ENCODE assay signal across 21 cellular contexts in the genomic region with DNA sequence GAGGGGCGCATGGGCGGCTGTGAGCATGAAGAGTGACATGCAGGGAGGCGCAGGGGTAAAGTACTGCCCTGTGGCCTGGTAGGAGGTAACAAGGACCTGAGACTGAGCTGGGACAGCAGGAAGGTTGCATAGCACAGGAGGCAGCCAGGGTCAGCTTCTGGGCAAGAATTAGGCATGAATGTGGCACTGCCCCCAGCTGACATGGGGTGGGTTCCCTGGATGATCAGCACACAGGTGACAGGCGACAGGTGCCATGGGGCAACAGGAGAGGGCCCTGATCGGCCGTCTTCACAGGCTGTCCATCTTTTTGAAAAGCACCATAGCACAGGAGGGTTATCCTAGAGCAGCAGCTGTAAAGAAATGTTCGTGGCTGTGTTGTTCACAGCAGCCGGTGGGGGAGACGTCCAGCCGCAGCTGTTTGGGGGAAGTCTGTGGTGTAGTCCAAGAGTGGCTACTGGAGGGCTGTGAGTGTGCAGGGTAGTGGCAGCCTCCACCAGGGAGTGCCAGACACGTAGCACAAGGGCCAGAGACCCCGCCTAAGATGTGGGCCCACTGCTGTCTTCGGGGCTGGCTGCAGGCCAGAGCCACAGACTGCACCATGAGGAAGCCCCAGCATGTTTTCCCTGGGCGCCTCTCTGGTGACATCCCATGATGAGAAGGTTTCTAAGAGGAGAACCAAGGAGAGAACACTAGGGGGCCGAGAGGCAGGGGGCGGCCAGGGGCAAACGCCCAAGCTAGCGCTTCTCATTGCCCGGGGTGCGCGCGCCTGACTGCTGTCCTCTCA. TPM values are rescaled to one million over a fixed set of nuclear protein-coding genes. Genes with fewer than 3 reads are reported as not detected.
DNase-seq lines count a peak whose midpoint lies in the region; ATAC-seq, FAIRE-seq and TF ChIP-seq lines count a peak whose summit lies in the region.
"Had no signal": no experiment of that assay in that cellular context is flagged by ENCODE, and none has a peak within 500 bp of the region (broad histone marks: within the 10 kb centered on the region; RNA-seq: fewer than 3 reads in every experiment).

No MANE protein-coding gene starts in this region.

- H3K4me3 ChIP-seq in A549 (no peak overlapping the region), RWPE2 (ENCODE audit: severe bottlenecking) (no peak overlapping the region)
- H3K4me3 ChIP-seq: lung, Peyer's patch, skin epidermis had no signal

- no peak overlapping the region for H3K23ac ChIP-seq in H9 (ENCODE audit: insufficient read length, low read depth, low read length)

- H3K4me1 ChIP-seq in A549 (no peaks in the 10 kb centered on the region), H9 (ENCODE audit: insufficient read depth, low read length) (no peaks in the 10 kb centered on the region), RWPE2 (ENCODE audit: insufficient read depth, poor library complexity, severe bottlenecking) (no peaks in the 10 kb centered on the region)
- H3K4me1 ChIP-seq: Peyer's patch had no signal

- no peak overlapping the region for H4K5ac ChIP-seq in H9 (ENCODE audit: insufficient read length, low read depth, low read length)

- no peak for TF ChIP-seq RAD21 in A549 (conservative IDR thresholded peaks at IDR 0.05 in 1 of 2, IDR thresholded peaks at IDR 0.05 in 1 of 2)

- no peak overlapping the region for H2AFZ ChIP-seq in H9 (ENCODE audit: low read length)

- peak overlapping the region in 2 of 3 experiments; percentile 36 to 80; a peak in 1 of 7 replicates for H3K27ac Mint-ChIP-seq in H9
- H3K27ac Mint-ChIP-seq in nephron = peak overlapping the region in 2 of 3 experiments; percentile 48 to 80
- H3K27ac Mint-ChIP-seq: activated naive CD4-positive, alpha-beta T cell treated with anti-CD3 and anti-CD28 coated beads, Interleukin-2, amount 50 U/mL, for 24 hours had no signal

- H2BK15ac ChIP-seq in H9 (ENCODE audit: low read depth, low read length) = no peak overlapping the region

- no peak overlapping the region for H3K14ac ChIP-seq in H9 (ENCODE audit: insufficient read depth, low read length)

- no peak overlapping the region for H3T11ph ChIP-seq in H9 (ENCODE audit: low read length)

- CTCF ChIA-PET in A549 (lab: Yijun Ruan, JAX) = interaction anchor here (0.5 to 4.0 kb wide), 10 partner anchors 9 to 980 kb away, joined by 3 to 40 read pairs (median 6); partner anchors contain the start of gene CLBA1

- no peak overlapping the region for H2BK12ac ChIP-seq in H9 (ENCODE audit: insufficient read length, low read depth, low read length)

- H3K36me3 Mint-ChIP-seq in H9 (ENCODE audit: insufficient read depth in 1 of 3, low read depth in 3 of 3) (peaks cover 4 to 16% (median 5%) of the 10 kb centered on the region in 3 experiments; a peak in 6 of 7 replicates), nephron (ENCODE audit: low read depth) (peaks cover 28% of the 10 kb centered on the region)

- FAIRE-seq in A549 (lab: Jason Lieb, UNC) = no peak
- FAIRE-seq: GM12891, keratinocyte had no signal

- peaks cover 3% of the 10 kb centered on the region; the same call in 1 of the 3 replicates for H3K9me3 ChIP-seq in A549
- no peaks in the 10 kb centered on the region for H3K9me3 ChIP-seq in H9 (ENCODE audit: control insufficient read depth, low read depth, low read length)
- no peaks in the 10 kb centered on the region for H3K9me3 ChIP-seq in RWPE2 (ENCODE audit: severe bottlenecking)
- H3K9me3 ChIP-seq: neutrophil, Peyer's patch had no signal

- H3K79me1 ChIP-seq in H9 (ENCODE audit: insufficient read depth, low read depth, low read length, poor library complexity, severe bottlenecking) = no peaks in the 10 kb centered on the region

- H3K56ac ChIP-seq in H9 (ENCODE audit: insufficient read length, low read depth, low read length) = no peak overlapping the region

- TF ChIP-seq POLR2A in A549 (IDR thresholded peaks at IDR 0.05; ENCODE audit: low read length) = no peak

- peak; percentile 33 to 37; a peak in 3 of 6 replicates for ATAC-seq in A549
- ATAC-seq in RWPE2 (ENCODE audit: low read depth) = no peak

- H3K4me1 Mint-ChIP-seq in H9 (no peaks in the 10 kb centered on the region), nephron (peaks cover 25% of the 10 kb centered on the region)
- H3K4me1 Mint-ChIP-seq: activated naive CD4-positive, alpha-beta T cell treated with anti-CD3 and anti-CD28 coated beads, Interleukin-2, amount 50 U/mL, for 24 hours had no signal

- H3K27me3 ChIP-seq in H9 (ENCODE audit: insufficient read depth, low read length) (no peaks in the 10 kb centered on the region), RWPE2 (ENCODE audit: insufficient read depth, poor library complexity, severe bottlenecking) (no peaks in the 10 kb centered on the region)
- H3K27me3 ChIP-seq: neutrophil, Peyer's patch had no signal

- H2BK120ac ChIP-seq in H9 (ENCODE audit: low read depth, low read length, poor library complexity, severe bottlenecking) = no peak overlapping the region

- no peak for TF ChIP-seq EP300 in A549 (IDR thresholded peaks at IDR 0.05)

- no peak overlapping the region for H2BK5ac ChIP-seq in H9 (ENCODE audit: insufficient read length, low read length)

- H4K20me1 ChIP-seq in H9 (ENCODE audit: control insufficient read depth, insufficient read depth, insufficient read length) = no peaks in the 10 kb centered on the region

- DNase-seq in A549 (ENCODE audit: low read depth in 1 of 2, low spot score in 1 of 2) = no peak
- DNase-seq in H9 = no peak
- DNase-seq in RWPE2 (ENCODE audit: low spot score) = peak; percentile 67
- DNase-seq in effector CD8-positive, alpha-beta T cell (lab: John Stamatoyannopoulos, UW) = no peak
- no peak for DNase-seq in activated CD8-positive, alpha-beta memory T cell treated with anti-CD3 and anti-CD28 coated beads, Interleukin-2, amount 50 U/mL, for 48 hours
- no peak for DNase-seq in stimulated activated CD4-positive, alpha-beta T cell treated with anti-CD3 and anti-CD28 coated beads, Interleukin-2, amount 100 ng/mL, for 24 hours
- DNase-seq: activated CD4-positive, alpha-beta T cell treated with anti-CD3 and anti-CD28 coated beads for 48 hours; central memory CD4-positive, alpha-beta T cell; NCI-H2107; NK-92 treated with Interleukin-12 subunit alpha and Interleukin-12 subunit beta, amount 100 ng/mL, for 24 hours; stimulated activated CD4-positive, alpha-beta T cell treated with anti-CD3 and anti-CD28 coated beads, Interleukin-1b, Interleukin-23, amount 100 ng/mL, for 48 hours had no signal

- no peak overlapping the region for H3K4me2 ChIP-seq in A549
- no peak overlapping the region for H3K4me2 ChIP-seq in H9 (ENCODE audit: insufficient read depth, insufficient read length, low read length)

- H3K79me2 ChIP-seq in H9 (ENCODE audit: insufficient read depth, low read length) = no peaks in the 10 kb centered on the region

- TF ChIP-seq CTCF in A549 (IDR thresholded peaks at IDR 0.05) (no peak), H9 (conservative IDR thresholded peaks at IDR 0.05) (no peak; the same call in 2 of the 3 replicates), RWPE2 (IDR thresholded peaks at IDR 0.05; ENCODE audit: poor library complexity, severe bottlenecking) (no peak), nephron (IDR thresholded peaks at IDR 0.05; ENCODE audit: unreplicated experiment in 3 of 3) (no peak)

- no peak overlapping the region for H3K4ac ChIP-seq in H9 (ENCODE audit: low read depth, low read length)

- no peak overlapping the region for H3K9ac ChIP-seq in H9 (ENCODE audit: extremely low read depth, insufficient read length, low read length)

- H3K4me3 Mint-ChIP-seq in H9 (no peak overlapping the region), nephron (no peak overlapping the region)
- H3K4me3 Mint-ChIP-seq: activated naive CD4-positive, alpha-beta T cell treated with anti-CD3 and anti-CD28 coated beads, Interleukin-2, amount 50 U/mL, for 24 hours had no signal

- H2AK5ac ChIP-seq in H9 (ENCODE audit: insufficient read length, low read length) = no peak overlapping the region

- H4K8ac ChIP-seq in H9 (replicated peaks; ENCODE audit: insufficient read length, low read depth, low read length) = no peak overlapping the region

- H3K36me3 ChIP-seq in RWPE2 (ENCODE audit: low read depth) = peaks cover 45% of the 10 kb centered on the region
- H3K36me3 ChIP-seq: neutrophil had no signal

- no peak overlapping the region for H2BK20ac ChIP-seq in H9 (ENCODE audit: low read depth, low read length, poor library complexity, severe bottlenecking)

- no peak overlapping the region for H4K91ac ChIP-seq in H9 (ENCODE audit: insufficient read length, low read depth, low read length)

- H3K27me3 Mint-ChIP-seq in H9 (ENCODE audit: low read depth) = no peaks in the 10 kb centered on the region
- H3K27me3 Mint-ChIP-seq in nephron (ENCODE audit: low read depth) = peaks cover under 1% of the 10 kb centered on the region
- H3K27me3 Mint-ChIP-seq: activated naive CD4-positive, alpha-beta T cell treated with anti-CD3 and anti-CD28 coated beads, Interleukin-2, amount 50 U/mL, for 24 hours had no signal

- H3K18ac ChIP-seq in H9 (ENCODE audit: insufficient read length, low read depth, low read length) = no peak overlapping the region

- no peaks in the 10 kb centered on the region for H3K23me2 ChIP-seq in H9 (ENCODE audit: insufficient read length, low read depth, low read length, poor library complexity, severe bottlenecking)

- POLR2A ChIA-PET in A549 (lab: Yijun Ruan, JAX) = interaction anchor here (2.0 kb wide), 1 partner anchor 27 kb away, joined by 5 read pairs; the partner anchor contains the start of gene CDCA4

- 90% methylated on average over 18 of the region's 22 CpGs for WGBS in A549 (ENCODE audit: missing lambda C conversion rate)
- no CpG with 5 or more reads among the region's 22 CpGs for WGBS in H9 (ENCODE audit: extremely low coverage, insufficient read length, low lambda C conversion rate)

- H3K9me3 Mint-ChIP-seq in H9 (peaks cover 0 to 3% of the 10 kb centered on the region in 2 experiments; a peak in 2 of 5 replicates), nephron (no peaks in the 10 kb centered on the region)
- H3K9me3 Mint-ChIP-seq: activated naive CD4-positive, alpha-beta T cell treated with anti-CD3 and anti-CD28 coated beads, Interleukin-2, amount 50 U/mL, for 24 hours had no signal

- H3K27ac ChIP-seq in A549 = no peak overlapping the region
- H3K27ac ChIP-seq in H9 (ENCODE audit: insufficient read length, low read depth, low read length) = no peak overlapping the region
- no peak overlapping the region for H3K27ac ChIP-seq in RWPE2 (ENCODE audit: poor library complexity, severe bottlenecking)
- H3K27ac ChIP-seq: C4-2B, HL-60, neutrophil, Peyer's patch, skin epidermis had no signal

RNA-seq across cellular contexts. Expression of gene CLBA1, which starts 8.4 kb away (rescaled TPM):
- 11.3 and 11.5 TPM in 2 replicates for polyA plus RNA-seq in A549 (2011; rRNA removed)
- polyA plus RNA-seq in A549 (2012; cell fraction: cytosol; rRNA removed) = 7.7 and 8.6 TPM in 2 replicates
- 14.0 and 16.7 TPM in 2 replicates for polyA plus RNA-seq in A549 (2012; cell fraction: nucleus; rRNA removed)
- polyA plus RNA-seq in A549 (2017; fragmentation: RNase III; extraction: RNeasy Plus Mini Kit Qiagen cat#74134 plus additional on column Dnase treatment) = 10.7 to 12.5 TPM (median 12.0 TPM) in 3 replicates
- 8.6 and 9.5 TPM in 2 replicates for polyA minus RNA-seq in A549 (2011; rRNA and poly(A)+ RNA removed)
- total RNA-seq in H9 (2021) = 2.4 and 3.0 TPM in 2 replicates

RNA-seq across cellular contexts. Expression of gene AHNAK2, which starts 15.8 kb away (rescaled TPM):
- 43.7 and 56.7 TPM in 2 replicates for polyA plus RNA-seq in A549 (2011; rRNA removed)
- 9.8 and 11.7 TPM in 2 replicates for polyA plus RNA-seq in A549 (2012; cell fraction: cytosol; rRNA removed)
- polyA plus RNA-seq in A549 (2012; cell fraction: nucleus; rRNA removed) = 65.0 and 74.3 TPM in 2 replicates
- 34.4 to 46.5 TPM (median 43.3 TPM) in 3 replicates for polyA plus RNA-seq in A549 (2017; fragmentation: RNase III; extraction: RNeasy Plus Mini Kit Qiagen cat#74134 plus additional on column Dnase treatment)
- 212 and 231 TPM in 2 replicates for polyA minus RNA-seq in A549 (2011; rRNA and poly(A)+ RNA removed)
- total RNA-seq in H9 (2021) = 2.3 and 2.8 TPM in 2 replicates

RNA-seq across cellular contexts. Expression of gene CDCA4, which starts 26.9 kb away (rescaled TPM):
- 19.5 and 24.2 TPM in 2 replicates for polyA plus RNA-seq in A549 (2011; rRNA removed)
- 42.8 and 52.7 TPM in 2 replicates for polyA plus RNA-seq in A549 (2012; cell fraction: cytosol; rRNA removed)
- 44.8 and 46.3 TPM in 2 replicates for polyA plus RNA-seq in A549 (2012; cell fraction: nucleus; rRNA removed)
- 25.9 to 28.0 TPM (median 26.9 TPM) in 3 replicates for polyA plus RNA-seq in A549 (2017; fragmentation: RNase III; extraction: RNeasy Plus Mini Kit Qiagen cat#74134 plus additional on column Dnase treatment)
- polyA minus RNA-seq in A549 (2011; rRNA and poly(A)+ RNA removed) = 16.6 and 20.0 TPM in 2 replicates
- total RNA-seq in H9 (2021) = 57.7 and 58.5 TPM in 2 replicates
